Comparison of ENCODE assay signal across 1 cellular context in genomic region chr12:57094194-57095160, GRCh38.
A peak's percentile ranks its signal among the peaks of the same experiment; 100 is the strongest.
TF ChIP-seq lines count a peak whose summit lies in the region.

No MANE protein-coding gene starts in this region.

TF ChIP-seq in HepG2, 621 proteins besides CTCF, POLR2A, EP300 and RAD21:
- TF ChIP-seq POLR2G (IDR thresholded peaks at IDR 0.05; ENCODE audit: low read depth, low read length) (0 out of 2 replicates have a peak, but pooled peaks have one; percentile 15), RBM22 (optimal IDR thresholded peaks at IDR 0.05; ENCODE audit: low read length) (peak; percentile 74), PAF1 (CRISPR knock-in tag; IDR thresholded peaks at IDR 0.05) (0 out of 2 replicates have a peak, but pooled peaks have one; percentile 24), NR2C2 (CRISPR knock-in tag; IDR thresholded peaks at IDR 0.05; ENCODE audit: borderline replicate concordance) (no peak)
TF ChIP-seq in HepG2: peak in this region for 3.
